1 cellular context compared by ENCODE assay signal in the genomic region with DNA sequence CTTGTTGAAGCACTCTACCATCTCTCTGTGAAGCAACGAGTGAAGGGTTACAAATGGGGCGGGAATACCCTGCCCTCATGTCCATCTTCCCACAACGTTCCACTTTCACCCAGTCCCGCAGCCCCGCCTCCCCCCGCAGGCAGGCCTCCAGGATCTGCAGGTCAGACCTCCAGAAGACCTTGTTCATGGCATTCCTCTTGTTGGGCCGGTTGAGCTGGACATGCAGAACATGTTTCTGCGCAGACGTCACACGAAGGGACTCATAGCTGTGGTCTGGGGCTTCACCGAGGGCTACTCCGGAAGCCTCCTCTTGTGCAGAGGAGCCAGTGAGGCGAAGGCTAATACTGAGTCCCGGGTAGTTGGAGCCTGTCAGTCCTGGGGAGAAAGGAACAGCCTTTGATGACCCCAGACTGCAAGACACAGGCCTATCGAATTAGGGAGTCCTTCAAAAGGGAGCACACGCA.
TF ChIP-seq lines count a peak whose summit lies in the region.

No MANE protein-coding gene starts in this region.

TF ChIP-seq in HEK293T, 16 proteins besides CTCF, POLR2A, EP300 and RAD21 (continued from another document):
- TF ChIP-seq, protein P1, sequence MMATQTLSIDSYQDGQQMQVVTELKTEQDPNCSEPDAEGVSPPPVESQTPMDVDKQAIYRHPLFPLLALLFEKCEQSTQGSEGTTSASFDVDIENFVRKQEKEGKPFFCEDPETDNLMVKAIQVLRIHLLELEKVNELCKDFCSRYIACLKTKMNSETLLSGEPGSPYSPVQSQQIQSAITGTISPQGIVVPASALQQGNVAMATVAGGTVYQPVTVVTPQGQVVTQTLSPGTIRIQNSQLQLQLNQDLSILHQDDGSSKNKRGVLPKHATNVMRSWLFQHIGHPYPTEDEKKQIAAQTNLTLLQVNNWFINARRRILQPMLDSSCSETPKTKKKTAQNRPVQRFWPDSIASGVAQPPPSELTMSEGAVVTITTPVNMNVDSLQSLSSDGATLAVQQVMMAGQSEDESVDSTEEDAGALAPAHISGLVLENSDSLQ (IDR thresholded peaks at IDR 0.05): no peak
- TF ChIP-seq FOXK2 (IDR thresholded peaks at IDR 0.05) (no peak), BHLHE40 (IDR thresholded peaks at IDR 0.05; ENCODE audit: borderline replicate concordance) (no peak), FOXM1 (IDR thresholded peaks at IDR 0.05; ENCODE audit: borderline replicate concordance) (no peak), ELF4 (IDR thresholded peaks at IDR 0.05) (no peak), HDGF (IDR thresholded peaks at IDR 0.05; ENCODE audit: borderline replicate concordance) (no peak), LEF1 (IDR thresholded peaks at IDR 0.05; ENCODE audit: borderline replicate concordance) (no peak), TARDBP (IDR thresholded peaks at IDR 0.05) (no peak), CTBP1 (IDR thresholded peaks at IDR 0.05; ENCODE audit: borderline replicate concordance) (no peak), NFRKB (IDR thresholded peaks at IDR 0.05) (no peak), SUZ12 (IDR thresholded peaks at IDR 0.05) (no peak), ZNF384 (IDR thresholded peaks at IDR 0.05) (no peak), FOXA1 (IDR thresholded peaks at IDR 0.05) (no peak), SP1 (IDR thresholded peaks at IDR 0.05) (no peak)
